In genomic region chr1:107963601-107964396, GRCh38 we compare ENCODE assay signal across 9 cellular contexts. TPM values are rescaled to one million over a fixed set of nuclear protein-coding genes. Genes with fewer than 3 reads are reported as not detected.
DNase-seq lines count a peak whose midpoint lies in the region; ATAC-seq and TF ChIP-seq lines count a peak whose summit lies in the region.
"Had no signal": no experiment of that assay in that cellular context is flagged by ENCODE, and none has a peak within 500 bp of the region (broad histone marks: within the 10 kb centered on the region; RNA-seq: fewer than 3 reads in every experiment).

No MANE protein-coding gene starts in this region.

- 0 to 2% methylated on average over 23 to 24 of the region's 24 CpGs for WGBS in testis, 2 donors

- no peak for TF ChIP-seq CTCF in epithelial cell of proximal tubule (conservative IDR thresholded peaks at IDR 0.05; ENCODE audit: low read depth, low read length)
- TF ChIP-seq CTCF in testis (IDR thresholded peaks at IDR 0.05): no peak

- H3K4me1 Mint-ChIP-seq in activated CD4-positive, alpha-beta memory T cell treated with anti-CD3 and anti-CD28 coated beads for 36 hours (ENCODE audit: low read depth): peaks cover 27% of the 10 kb centered on the region
- peaks cover 40 to 71% (median 44%) of the 10 kb centered on the region in 3 donors for H3K4me1 Mint-ChIP-seq in naive B cell

- no peak for TF ChIP-seq POLR2A in testis (IDR thresholded peaks at IDR 0.05)

- intact Hi-C loops in activated CD4-positive, alpha-beta memory T cell treated with anti-CD3 and anti-CD28 coated beads for 36 hours (cut with micrococcal nuclease): loop anchor here (1.0 to 5.0 kb wide), 10 partner anchors 13 to 237 kb away; partner anchors contain the start of gene SLC25A24
- intact Hi-C loops in testis (cut with DNase I; ENCODE audit: low total_unique reads): no loop called here

- no peaks in the 10 kb centered on the region for H3K36me3 ChIP-seq in HUES6 (ENCODE audit: control insufficient read depth, insufficient read depth, low read length)
- no peaks in the 10 kb centered on the region for H3K36me3 ChIP-seq in testis (ENCODE audit: low read depth, missing control alignments)
- H3K36me3 ChIP-seq: SJSA1 had no signal

- peak; percentile 68 for DNase-seq in Daoy (ENCODE audit: low read depth)
- DNase-seq in activated CD4-positive, alpha-beta memory T cell treated with anti-CD3 and anti-CD28 coated beads for 36 hours: peak; percentile 64
- no peak for DNase-seq in epithelial cell of proximal tubule (ENCODE audit: low read depth)
- DNase-seq in naive B cell: peak; percentile 79
- peak; percentile 19 for DNase-seq in testis
- no peak for DNase-seq in NCI-H2029 (lab: John Stamatoyannopoulos, UW)

- peak overlapping the region; percentile 70 for H3K4me3 ChIP-seq in HUES6 (ENCODE audit: low read depth, low read length)
- H3K4me3 ChIP-seq in epithelial cell of proximal tubule (ENCODE audit: low read depth, low read length): peak overlapping the region; percentile 58
- H3K4me3 ChIP-seq in testis: peak overlapping the region; percentile 45 to 57

- no peaks in the 10 kb centered on the region for H3K9me3 ChIP-seq in HUES6 (ENCODE audit: control insufficient read depth, insufficient read depth, low read depth, low read length)
- no peaks in the 10 kb centered on the region for H3K9me3 ChIP-seq in testis
- H3K9me3 ChIP-seq: SJSA1 had no signal

- H3K4me3 Mint-ChIP-seq in activated CD4-positive, alpha-beta memory T cell treated with anti-CD3 and anti-CD28 coated beads for 36 hours: peak overlapping the region; percentile 86
- H3K4me3 Mint-ChIP-seq in naive B cell: peak overlapping the region; percentile 92 to 100 (median 98)

- H3K4me1 ChIP-seq in HUES6 (ENCODE audit: control insufficient read depth, insufficient read depth, low read length) (peaks cover 9% of the 10 kb centered on the region; the same call in 1 of the 2 replicates), testis (peaks cover 4% of the 10 kb centered on the region)

- no peaks in the 10 kb centered on the region for H3K9me3 Mint-ChIP-seq in activated CD4-positive, alpha-beta memory T cell treated with anti-CD3 and anti-CD28 coated beads for 36 hours
- H3K9me3 Mint-ChIP-seq in naive B cell: peaks cover 0 to 5% (median 0%) of the 10 kb centered on the region in 7 donors

- ATAC-seq in GM21390 (IDR thresholded peaks at IDR 0.05; ENCODE audit: unreplicated experiment) (peak; percentile 90), naive B cell (ENCODE audit: low read depth in 2 of 2) (peak; percentile 60 to 63)

- peak overlapping the region; percentile 92 for H3K27ac Mint-ChIP-seq in activated CD4-positive, alpha-beta memory T cell treated with anti-CD3 and anti-CD28 coated beads for 36 hours
- peak overlapping the region; percentile 97 to 99 (median 98) for H3K27ac Mint-ChIP-seq in naive B cell

- peak overlapping the region; percentile 28 for H3K9ac ChIP-seq in HUES6 (ENCODE audit: low read length)

- peaks cover 10% of the 10 kb centered on the region for H3K27me3 Mint-ChIP-seq in activated CD4-positive, alpha-beta memory T cell treated with anti-CD3 and anti-CD28 coated beads for 36 hours
- H3K27me3 Mint-ChIP-seq in naive B cell: no peaks in the 10 kb centered on the region

- no peaks in the 10 kb centered on the region for H3K36me3 Mint-ChIP-seq in activated CD4-positive, alpha-beta memory T cell treated with anti-CD3 and anti-CD28 coated beads for 36 hours
- H3K36me3 Mint-ChIP-seq in naive B cell: peaks cover 7 to 10% of the 10 kb centered on the region in 2 donors

- POLR2A ChIA-PET in activated CD4-positive, alpha-beta memory T cell treated with anti-CD3 and anti-CD28 coated beads for 36 hours (lab: Charles Lee): interaction anchor here (0.9 to 2.3 kb wide), 8 partner anchors 12 to 154 kb away, joined by 3 to 10 read pairs (median 4); no protein-coding TSS in a partner anchor

- H3K27me3 ChIP-seq in HUES6 (ENCODE audit: control insufficient read depth, insufficient read depth, low read length): peaks cover 25% of the 10 kb centered on the region
- H3K27me3 ChIP-seq in testis: no peaks in the 10 kb centered on the region

- no peak overlapping the region for H3K27ac ChIP-seq in HUES6 (ENCODE audit: low read depth, low read length)
- H3K27ac ChIP-seq in testis: peak overlapping the region in 1 of 2 donors; percentile 29
- H3K27ac ChIP-seq: SJSA1 had no signal

- CTCF ChIA-PET in activated CD4-positive, alpha-beta memory T cell treated with anti-CD3 and anti-CD28 coated beads for 36 hours (lab: Charles Lee): interaction anchor here (0.7 to 4.1 kb wide), 7 partner anchors 12 to 181 kb away, joined by 3 to 20 read pairs (median 5); no protein-coding TSS in a partner anchor

RNA-seq across cellular contexts. Expression of gene VAV3, which starts 1.2 kb away (rescaled TPM):
- 2.4 and 3.8 TPM in 2 replicates for total RNA-seq in Daoy (2014; rRNA removed; shearing (Covaris generic))
- 1 to 10 TPM; 2.3 to 3.3 TPM for total RNA-seq in activated CD4-positive, alpha-beta memory T cell treated with anti-CD3 and anti-CD28 coated beads for 36 hours
- total RNA-seq in epithelial cell of proximal tubule (8.3 and 9.7 TPM in 2 replicates), testis (10 to 100 TPM; 10.1 to 11.3 TPM)
- polyA plus RNA-seq in naive B cell (ENCODE audit: low read depth in 6 of 6) (10 to 100 TPM; 24.8 to 45.9 (median 33.6) TPM), testis (ENCODE audit: insufficient read depth, low read depth, low replicate concordance) (11.4 TPM)
- total RNA-seq: SJSA1 had no signal

Comparison
In these comparisons a context has a peak if more than half of its experiments do, and no peak if none do; other contexts are left out.
1. DNase-seq: peak in Daoy (single experiment), activated CD4-positive, alpha-beta memory T cell treated with anti-CD3 and anti-CD28 coated beads for 36 hours (single experiment), naive B cell (single experiment) and testis (single experiment); none in epithelial cell of proximal tubule (single experiment) and NCI-H2029 (single experiment).
2. Peak in every context shown above with its lines, with median percentiles within 50 percentile points of each other: H3K4me3 ChIP-seq.